ENCODE assay signal across 27 cellular contexts in genomic region chr17:47834756-47835155, GRCh38. TPM values are rescaled to one million over a fixed set of nuclear protein-coding genes. Genes with fewer than 3 reads are reported as not detected.
A peak's percentile ranks its signal among the peaks of the same experiment; 100 is the strongest.
DNase-seq lines count a peak whose midpoint lies in the region; ATAC-seq and TF ChIP-seq lines count a peak whose summit lies in the region.
"Had no signal": no experiment of that assay in that cellular context is flagged by ENCODE, and none has a peak within 500 bp of the region (broad histone marks: within the 10 kb centered on the region; RNA-seq: fewer than 3 reads in every experiment).

No MANE protein-coding gene starts in this region.

- TF ChIP-seq POLR2A in erythroblast (IDR thresholded peaks at IDR 0.05; ENCODE audit: low read length), result no peak

- no peak for DNase-seq in heart right ventricle
- DNase-seq in right cardiac atrium, result no peak
- no peak for DNase-seq in naive thymus-derived CD4-positive, alpha-beta T cell
- no peak for DNase-seq in upper lobe of right lung
- no peak for DNase-seq in erythroblast (lab: John Stamatoyannopoulos, UW)
- no peak for DNase-seq in cerebellar cortex (ENCODE audit: low spot score)
- DNase-seq: activated B cell treated with CpG ODN at 0.5 μM for 24 hours; activated naive CD4-positive, alpha-beta T cell treated with anti-CD3 and anti-CD28 coated beads for 36 hours; activated T-cell treated with anti-CD3 and anti-CD28 coated beads, Interleukin-2, amount 50 U/mL, for 48 hours; caudate nucleus; CD8-positive, alpha-beta memory T cell; dorsolateral prefrontal cortex; GDM1; GM23248; kidney; NCI-H1105; NCI-H2029; NCI-H2227 treated with DMSO at 0.1 percent for 48 hours; NCI-H82; retina; RPMI8226; stimulated activated CD4-positive, alpha-beta T cell treated with anti-CD3 and anti-CD28 coated beads, Interleukin-12 subunit alpha, Interleukin-12 subunit beta, amount 100 ng/mL, for 4 hours; stimulated activated CD4-positive, alpha-beta T cell treated with anti-CD3 and anti-CD28 coated beads, Interleukin-4, amount 100 ng/mL, for 4 hours; stimulated activated naive CD8-positive, alpha-beta T cell treated with anti-CD3 and anti-CD28 coated beads, Interleukin-15, Interleukin-2, amounts not matched to agents 100 U/mL and 50 U/mL, for 24 hours; T-helper 9 cell had no signal

- no peaks in the 10 kb centered on the region for H3K27me3 ChIP-seq in heart right ventricle
- no peaks in the 10 kb centered on the region for H3K27me3 ChIP-seq in right cardiac atrium (ENCODE audit: control insufficient read depth, insufficient read depth)
- no peaks in the 10 kb centered on the region for H3K27me3 ChIP-seq in naive thymus-derived CD4-positive, alpha-beta T cell (ENCODE audit: control insufficient read depth in 2 of 2, insufficient read depth in 2 of 2, low read length in 2 of 2)
- no peaks in the 10 kb centered on the region for H3K27me3 ChIP-seq in upper lobe of right lung
- H3K27me3 ChIP-seq: dorsolateral prefrontal cortex had no signal

- H3K4me3 ChIP-seq in heart right ventricle, result no peak overlapping the region
- no peak overlapping the region for H3K4me3 ChIP-seq in right cardiac atrium (ENCODE audit: low read length)
- H3K4me3 ChIP-seq in naive thymus-derived CD4-positive, alpha-beta T cell (ENCODE audit: low read length), result no peak overlapping the region
- no peak overlapping the region for H3K4me3 ChIP-seq in upper lobe of right lung
- H3K4me3 ChIP-seq: dorsolateral prefrontal cortex, GM23248 had no signal

- ATAC-seq in heart right ventricle (no peak), right cardiac atrium (no peak), upper lobe of right lung (no peak)
- no peak for ATAC-seq in activated T-helper 17 cell treated with anti-CD3 and anti-CD28 coated beads, Interleukin-2, amount 50 U/mL, for 72 hours (replicated peaks)
- no peak for ATAC-seq in naive thymus-derived CD4-positive, alpha-beta T cell
- ATAC-seq: stimulated activated naive CD8-positive, alpha-beta T cell treated with anti-CD3 and anti-CD28 coated beads, Interleukin-15, Interleukin-2, amounts not matched to agents 100 U/mL and 50 U/mL, for 24 hours had no signal

- peak overlapping the region; percentile 65 for H3K27ac Mint-ChIP-seq in activated T-helper 17 cell treated with anti-CD3 and anti-CD28 coated beads, Interleukin-2, amount 50 U/mL, for 72 hours
- H3K27ac Mint-ChIP-seq in naive thymus-derived CD4-positive, alpha-beta T cell, result peak overlapping the region; percentile 35 to 93 (median 85)
- H3K27ac Mint-ChIP-seq: activated B cell treated with CpG ODN at 0.5 μM for 24 hours had no signal

- H3K36me3 Mint-ChIP-seq in activated T-helper 17 cell treated with anti-CD3 and anti-CD28 coated beads, Interleukin-2, amount 50 U/mL, for 72 hours (ENCODE audit: low read depth), result peaks cover 24% of the 10 kb centered on the region
- H3K36me3 Mint-ChIP-seq in naive thymus-derived CD4-positive, alpha-beta T cell, result peaks cover 0 to 12% (median 2%) of the 10 kb centered on the region in 5 donors

- H3K27me3 Mint-ChIP-seq in activated T-helper 17 cell treated with anti-CD3 and anti-CD28 coated beads, Interleukin-2, amount 50 U/mL, for 72 hours, result no peaks in the 10 kb centered on the region
- H3K27me3 Mint-ChIP-seq in naive thymus-derived CD4-positive, alpha-beta T cell, result no peaks in the 10 kb centered on the region
- H3K27me3 Mint-ChIP-seq: activated B cell treated with CpG ODN at 0.5 μM for 24 hours, IgD-negative memory B cell had no signal

- POLR2A ChIA-PET in naive thymus-derived CD4-positive, alpha-beta T cell (lab: Charles Lee), result interaction anchor here (2.6 to 3.1 kb wide), 2 partner anchors 12 to 60 kb away, joined by 9 to 20 read pairs; partner anchors contain the start of genes OSBPL7 and SP2

- H3K4me1 ChIP-seq in heart right ventricle, result peaks cover 8 to 55% (median 35%) of the 10 kb centered on the region in 9 donors
- peaks cover 7% of the 10 kb centered on the region for H3K4me1 ChIP-seq in right cardiac atrium (ENCODE audit: control insufficient read depth, insufficient read depth, low read length)
- H3K4me1 ChIP-seq in naive thymus-derived CD4-positive, alpha-beta T cell (ENCODE audit: control insufficient read depth in 2 of 2, insufficient read depth in 2 of 2, low read length in 2 of 2), result peaks cover 15 to 38% of the 10 kb centered on the region in 2 donors
- peaks cover 25% of the 10 kb centered on the region for H3K4me1 ChIP-seq in upper lobe of right lung

- CTCF ChIA-PET in naive thymus-derived CD4-positive, alpha-beta T cell (lab: Charles Lee), result interaction anchor here (0.6 to 1.9 kb wide), 6 partner anchors 16 to 115 kb away, joined by 3 to 8 read pairs (median 4); no protein-coding TSS in a partner anchor

- H3K4me1 Mint-ChIP-seq in activated T-helper 17 cell treated with anti-CD3 and anti-CD28 coated beads, Interleukin-2, amount 50 U/mL, for 72 hours, result peaks cover 38% of the 10 kb centered on the region
- peaks cover 33 to 78% (median 62%) of the 10 kb centered on the region in 7 donors for H3K4me1 Mint-ChIP-seq in naive thymus-derived CD4-positive, alpha-beta T cell

- H3K9me3 ChIP-seq in heart right ventricle (no peaks in the 10 kb centered on the region), right cardiac atrium (ENCODE audit: control insufficient read depth, low read length) (no peaks in the 10 kb centered on the region), upper lobe of right lung (no peaks in the 10 kb centered on the region)
- H3K9me3 ChIP-seq in naive thymus-derived CD4-positive, alpha-beta T cell (ENCODE audit: control insufficient read depth in 2 of 3, low read length in 3 of 3), result no peaks in the 10 kb centered on the region

- WGBS in heart right ventricle, 2 donors, result 52 to 71% methylated on average over 5 of the region's 5 CpGs
- WGBS in right cardiac atrium, result 50% methylated on average over 5 of the region's 5 CpGs

- intact Hi-C loops in heart right ventricle (cut with DNase I) (loop anchor here in 1 of 10 donors (10.0 kb wide), 1 partner anchor 270 kb away; the partner anchor contains the start of genes CBX1 and SNX11), right cardiac atrium (cut with DNase I) (no loop called here), upper lobe of right lung (cut with DNase I) (no loop called here)
- intact Hi-C loops in naive thymus-derived CD4-positive, alpha-beta T cell (cut with micrococcal nuclease), result no loop called here

- TF ChIP-seq CTCF in heart right ventricle (IDR thresholded peaks at IDR 0.05), result no peak
- no peak for TF ChIP-seq CTCF in upper lobe of right lung (IDR thresholded peaks at IDR 0.05)

- H3K36me3 ChIP-seq in heart right ventricle, result peaks cover 0 to 37% (median 12%) of the 10 kb centered on the region in 9 donors
- H3K36me3 ChIP-seq in naive thymus-derived CD4-positive, alpha-beta T cell (ENCODE audit: control insufficient read depth in 2 of 3, insufficient read depth in 3 of 3, low read length in 3 of 3), result peaks cover 0 to 24% (median 0%) of the 10 kb centered on the region in 3 experiments
- H3K36me3 ChIP-seq in upper lobe of right lung, result peaks cover 22% of the 10 kb centered on the region

- H3K27ac ChIP-seq in heart right ventricle (peak overlapping the region in 9 of 10 donors; percentile 27 to 80 (median 49)), right cardiac atrium (ENCODE audit: low read length) (no peak overlapping the region), upper lobe of right lung (peak overlapping the region; percentile 30)
- peak overlapping the region; percentile 37 for H3K27ac ChIP-seq in naive thymus-derived CD4-positive, alpha-beta T cell (ENCODE audit: low read depth, low read length)
- H3K27ac ChIP-seq: GM23248 had no signal

- no peaks in the 10 kb centered on the region for H3K9me3 Mint-ChIP-seq in activated T-helper 17 cell treated with anti-CD3 and anti-CD28 coated beads, Interleukin-2, amount 50 U/mL, for 72 hours
- peaks cover 0 to 2% (median 0%) of the 10 kb centered on the region in 11 donors for H3K9me3 Mint-ChIP-seq in naive thymus-derived CD4-positive, alpha-beta T cell
- H3K9me3 Mint-ChIP-seq: activated B cell treated with CpG ODN at 0.5 μM for 24 hours; activated naive CD4-positive, alpha-beta T cell treated with anti-CD3 and anti-CD28 coated beads for 36 hours; CD8-positive, alpha-beta memory T cell; IgD-negative memory B cell had no signal

- no peak overlapping the region for H3K4me3 Mint-ChIP-seq in activated T-helper 17 cell treated with anti-CD3 and anti-CD28 coated beads, Interleukin-2, amount 50 U/mL, for 72 hours
- peak overlapping the region; percentile 23 to 83 (median 68) for H3K4me3 Mint-ChIP-seq in naive thymus-derived CD4-positive, alpha-beta T cell
- H3K4me3 Mint-ChIP-seq: activated B cell treated with CpG ODN at 0.5 μM for 24 hours had no signal

RNA-seq across cellular contexts. Expression of gene LRRC46, which starts 3.3 kb away (rescaled TPM):
- total RNA-seq in heart right ventricle, result under 1 TPM in 7 of 10 donors, not detected in 3; 0.14 to 0.53 (median 0.34) TPM
- polyA plus RNA-seq in heart right ventricle, result under 1 TPM; 0.19 to 0.95 TPM
- total RNA-seq in right cardiac atrium, result under 1 TPM in 3 of 4 donors, not detected in 1; 0.38 to 0.48 (median 0.43) TPM
- polyA plus RNA-seq in right cardiac atrium, result 0.29 TPM
- total RNA-seq in activated T-helper 17 cell treated with anti-CD3 and anti-CD28 coated beads, Interleukin-2, amount 50 U/mL, for 72 hours, result under 1 TPM; 0.58 to 0.61 TPM
- 1 to 10 TPM in 2 of 5 experiments, under 1 TPM in 3; 0.20 to 1.7 (median 0.66) TPM for total RNA-seq in naive thymus-derived CD4-positive, alpha-beta T cell
- 1 to 10 TPM; 1.2 to 1.8 TPM for polyA plus RNA-seq in naive thymus-derived CD4-positive, alpha-beta T cell
- 1.1 TPM for total RNA-seq in upper lobe of right lung
- total RNA-seq: GM23248 had no signal

RNA-seq across cellular contexts. Expression of gene MRPL10, which starts 3.4 kb away (rescaled TPM):
- total RNA-seq in heart right ventricle (10 to 100 TPM; 44.8 to 72.3 (median 62.9) TPM), right cardiac atrium (10 to 100 TPM; 37.7 to 52.3 (median 46.6) TPM), upper lobe of right lung (29.2 TPM)
- polyA plus RNA-seq in heart right ventricle (10 to 100 TPM; 44.2 to 63.6 TPM), right cardiac atrium (48.0 TPM)
- total RNA-seq in activated T-helper 17 cell treated with anti-CD3 and anti-CD28 coated beads, Interleukin-2, amount 50 U/mL, for 72 hours, result 10 to 100 TPM; 58.0 to 58.8 TPM
- total RNA-seq in naive thymus-derived CD4-positive, alpha-beta T cell, result 10 to 100 TPM; 33.6 to 51.2 (median 35.7) TPM
- 10 to 100 TPM; 36.5 to 44.0 TPM for polyA plus RNA-seq in naive thymus-derived CD4-positive, alpha-beta T cell

RNA-seq across cellular contexts. Expression of gene SCRN2, which starts 6.3 kb away (rescaled TPM):
- 10 to 100 TPM; 25.6 to 38.2 (median 34.5) TPM for total RNA-seq in heart right ventricle
- polyA plus RNA-seq in heart right ventricle, result 10 to 100 TPM; 20.6 to 82.5 TPM
- total RNA-seq in right cardiac atrium, result 10 to 100 TPM; 36.6 to 51.8 (median 40.9) TPM
- 62.3 TPM for polyA plus RNA-seq in right cardiac atrium
- total RNA-seq in activated T-helper 17 cell treated with anti-CD3 and anti-CD28 coated beads, Interleukin-2, amount 50 U/mL, for 72 hours, result 10 to 100 TPM; 21.2 to 21.8 TPM
- total RNA-seq in naive thymus-derived CD4-positive, alpha-beta T cell, result 10 to 100 TPM; 33.4 to 55.9 (median 41.4) TPM
- 10 to 100 TPM; 27.5 to 34.8 TPM for polyA plus RNA-seq in naive thymus-derived CD4-positive, alpha-beta T cell
- total RNA-seq in upper lobe of right lung, result 30.5 TPM

RNA-seq across cellular contexts. Expression of gene OSBPL7, which starts 13.2 kb away (rescaled TPM):
- total RNA-seq in heart right ventricle (1 to 10 TPM; 2.8 to 8.7 (median 5.1) TPM), right cardiac atrium (10 to 100 TPM in 1 of 4 donors, 1 to 10 TPM in 3; 6.4 to 11.1 (median 8.5) TPM), upper lobe of right lung (14.4 TPM)
- polyA plus RNA-seq in heart right ventricle (1 to 10 TPM; 3.1 to 9.6 TPM), right cardiac atrium (5.3 TPM)
- 10 to 100 TPM; 11.6 to 14.4 TPM for total RNA-seq in activated T-helper 17 cell treated with anti-CD3 and anti-CD28 coated beads, Interleukin-2, amount 50 U/mL, for 72 hours
- 10 to 100 TPM; 36.6 to 46.1 (median 41.4) TPM for total RNA-seq in naive thymus-derived CD4-positive, alpha-beta T cell
- polyA plus RNA-seq in naive thymus-derived CD4-positive, alpha-beta T cell, result 1 to 10 TPM; 4.0 to 6.3 TPM

RNA-seq across cellular contexts. Expression of gene SP6, which starts 16.2 kb away (rescaled TPM):
- total RNA-seq in heart right ventricle (under 1 TPM; 0.05 to 0.51 (median 0.20) TPM), right cardiac atrium (1 to 10 TPM in 1 of 4 donors, under 1 TPM in 3; 0.29 to 3.6 (median 0.41) TPM), upper lobe of right lung (8.5 TPM)
- polyA plus RNA-seq in heart right ventricle (1 to 10 TPM in 1 of 2 donors, under 1 TPM in 1; 0.22 to 1.9 TPM), right cardiac atrium (0.34 TPM)
- under 1 TPM in 1 of 2 donors, not detected in 1; 0.21 TPM for total RNA-seq in activated T-helper 17 cell treated with anti-CD3 and anti-CD28 coated beads, Interleukin-2, amount 50 U/mL, for 72 hours
- total RNA-seq in naive thymus-derived CD4-positive, alpha-beta T cell, result under 1 TPM in 3 of 5 experiments, not detected in 2; 0.16 to 0.29 (median 0.22) TPM
- polyA plus RNA-seq in naive thymus-derived CD4-positive, alpha-beta T cell, result under 1 TPM in 1 of 2 donors, not detected in 1; 0.05 TPM
- total RNA-seq: GM23248 had no signal
- polyA plus RNA-seq: GM23248, IgD-negative memory B cell had no signal
